Comparison of ENCODE assay signal across 10 cellular contexts in genomic region chr10:50508315-50509051, GRCh38.
A peak's percentile ranks its signal among the peaks of the same experiment; 100 is the strongest.
DNase-seq lines count a peak whose midpoint lies in the region; ATAC-seq and TF ChIP-seq lines count a peak whose summit lies in the region.
"Had no signal": no experiment of that assay in that cellular context is flagged by ENCODE, and none has a peak within 500 bp of the region (broad histone marks: within the 10 kb centered on the region; RNA-seq: fewer than 3 reads in every experiment).

No MANE protein-coding gene starts in this region.

- H3K27ac Mint-ChIP-seq in naive thymus-derived CD4-positive, alpha-beta T cell, result peak overlapping the region in 1 of 9 donors; percentile 35
- H3K27ac Mint-ChIP-seq: activated naive CD4-positive, alpha-beta T cell treated with anti-CD3 and anti-CD28 coated beads, Interleukin-2, amount 50 U/mL, for 24 hours had no signal

- no peak for TF ChIP-seq RAD21 in IMR-90 (IDR thresholded peaks at IDR 0.05; ENCODE audit: low read length)

- no peak for TF ChIP-seq CTCF in IMR-90 (conservative IDR thresholded peaks at IDR 0.05; ENCODE audit: low read depth, low read length)

- H3K9me3 ChIP-seq in IMR-90 (ENCODE audit: control insufficient read depth, insufficient read depth, low read length), result no peaks in the 10 kb centered on the region
- H3K9me3 ChIP-seq in naive thymus-derived CD4-positive, alpha-beta T cell (ENCODE audit: control insufficient read depth in 2 of 3, low read length in 3 of 3), result no peaks in the 10 kb centered on the region

- H3K4me1 Mint-ChIP-seq in naive thymus-derived CD4-positive, alpha-beta T cell, result peaks cover 31 to 76% (median 68%) of the 10 kb centered on the region in 7 donors

- H3K23ac ChIP-seq in IMR-90 (ENCODE audit: low read depth, low read length), result 0 out of 2 replicates have a peak overlapping the region, but pooled peaks have one; percentile 39

- no peaks in the 10 kb centered on the region for H3K9me3 Mint-ChIP-seq in naive thymus-derived CD4-positive, alpha-beta T cell
- H3K9me3 Mint-ChIP-seq: activated naive CD4-positive, alpha-beta T cell treated with anti-CD3 and anti-CD28 coated beads, Interleukin-2, amount 50 U/mL, for 24 hours had no signal

- in situ Hi-C loops in IMR-90 (cut with MboI; ENCODE audit: low sequenced_read_pairs), result no loop called here

- H3K36me3 Mint-ChIP-seq in naive thymus-derived CD4-positive, alpha-beta T cell, result peaks cover 0 to 24% (median 7%) of the 10 kb centered on the region in 5 donors

- POLR2A ChIA-PET in IMR-90 (lab: Charles Lee; ENCODE audit: unreplicated experiment), result no interaction called here
- POLR2A ChIA-PET in naive thymus-derived CD4-positive, alpha-beta T cell (lab: Charles Lee), result no interaction called here

- H4K5ac ChIP-seq in IMR-90 (ENCODE audit: low read depth, low read length), result no peak overlapping the region

- H2BK15ac ChIP-seq in IMR-90 (ENCODE audit: low read depth, low read length), result no peak overlapping the region

- CTCF ChIA-PET in IMR-90 (lab: Yijun Ruan, JAX), result no interaction called here
- CTCF ChIA-PET in naive thymus-derived CD4-positive, alpha-beta T cell (lab: Charles Lee), result no interaction called here

- H3K4ac ChIP-seq in IMR-90 (ENCODE audit: low read depth, low read length), result no peak overlapping the region

- no peak overlapping the region for H3K56ac ChIP-seq in IMR-90 (ENCODE audit: extremely low read depth, insufficient read depth, low read length)

- H3K36me3 ChIP-seq in IMR-90 (ENCODE audit: control insufficient read depth, insufficient read depth, low read length), result no peaks in the 10 kb centered on the region
- H3K36me3 ChIP-seq in naive thymus-derived CD4-positive, alpha-beta T cell (ENCODE audit: control insufficient read depth in 2 of 3, insufficient read depth in 3 of 3, low read length in 3 of 3), result no peaks in the 10 kb centered on the region

- no peak overlapping the region for H2AFZ ChIP-seq in IMR-90 (replicated peaks; ENCODE audit: low read length, poor library complexity)

- no peak overlapping the region for H3K4me2 ChIP-seq in IMR-90 (ENCODE audit: low read depth, low read length)

- H3K18ac ChIP-seq in IMR-90 (ENCODE audit: low read depth, low read length), result no peak overlapping the region

- no peak overlapping the region for H2AK5ac ChIP-seq in IMR-90 (ENCODE audit: low read depth, low read length)

- ATAC-seq in GM18858 (IDR thresholded peaks at IDR 0.05; ENCODE audit: unreplicated experiment), result peak; percentile 62
- peak; percentile 60 for ATAC-seq in GM21576 (IDR thresholded peaks at IDR 0.05; ENCODE audit: unreplicated experiment)
- ATAC-seq in IMR-90 (ENCODE audit: low read depth), result no peak
- peak; percentile 49 for ATAC-seq in naive thymus-derived CD4-positive, alpha-beta T cell

- 83% methylated on average over 2 of the region's 5 CpGs; no CpG with 5 or more reads in 1 of the 2 experiments for WGBS in IMR-90 (ENCODE audit: extremely low coverage in 2 of 2, insufficient read length in 1 of 2), 2 experiments

- peaks cover 8 to 31% of the 10 kb centered on the region in 2 experiments; a peak in 3 of 4 replicates for H3K79me1 ChIP-seq in IMR-90 (ENCODE audit: low read depth in 1 of 2, low read length in 2 of 2)

- H3K9me1 ChIP-seq in IMR-90 (ENCODE audit: insufficient read depth, low read length), result peaks cover 14% of the 10 kb centered on the region

- dilution Hi-C loops in IMR-90 (cut with HindIII; ENCODE audit: low sequenced_read_pairs, unreplicated experiment), result no loop called here

- no TSS peak for BruUV-seq in IMR-90 (replicated peaks; lab: Mats Ljungman, UMichigan)

- no peak overlapping the region for H2BK20ac ChIP-seq in IMR-90 (ENCODE audit: low read depth, low read length)

- H3K27me3 Mint-ChIP-seq in naive thymus-derived CD4-positive, alpha-beta T cell, result no peaks in the 10 kb centered on the region
- H3K27me3 Mint-ChIP-seq: activated naive CD4-positive, alpha-beta T cell treated with anti-CD3 and anti-CD28 coated beads, Interleukin-2, amount 50 U/mL, for 24 hours had no signal

- H3K4me3 Mint-ChIP-seq in naive thymus-derived CD4-positive, alpha-beta T cell, result no peak overlapping the region
- H3K4me3 Mint-ChIP-seq: activated naive CD4-positive, alpha-beta T cell treated with anti-CD3 and anti-CD28 coated beads, Interleukin-2, amount 50 U/mL, for 24 hours had no signal

- H2BK5ac ChIP-seq in IMR-90 (ENCODE audit: low read depth, low read length, poor library complexity, severe bottlenecking), result no peak overlapping the region

- H3K14ac ChIP-seq in IMR-90 (replicated peaks; ENCODE audit: low read depth, low read length), result no peak overlapping the region

- DNase-seq in IMR-90, result no peak
- DNase-seq in naive thymus-derived CD4-positive, alpha-beta T cell, result peak in 1 of 9 donors; percentile 29
- DNase-seq in Kasumi-1 (lab: John Stamatoyannopoulos, UW), result no peak
- DNase-seq in cerebellum (ENCODE audit: low spot score), result no peak
- DNase-seq in KG1 (lab: John Stamatoyannopoulos, UW), result no peak
- DNase-seq in GDM1 (lab: John Stamatoyannopoulos, UW), result no peak
- DNase-seq: mesendoderm had no signal

- H2AK9ac ChIP-seq in IMR-90 (replicated peaks; ENCODE audit: low read depth, low read length, poor library complexity), result no peak overlapping the region

- no peak overlapping the region for H3K9ac ChIP-seq in IMR-90 (ENCODE audit: low read depth, low read length)

- no peaks in the 10 kb centered on the region for H3K27me3 ChIP-seq in IMR-90 (ENCODE audit: control insufficient read depth, insufficient read depth, low read length)
- H3K27me3 ChIP-seq in naive thymus-derived CD4-positive, alpha-beta T cell (ENCODE audit: control insufficient read depth in 2 of 2, insufficient read depth in 2 of 2, low read length in 2 of 2), result no peaks in the 10 kb centered on the region

- peaks cover 12% of the 10 kb centered on the region for H3K4me1 ChIP-seq in IMR-90 (ENCODE audit: control insufficient read depth, insufficient read depth, low read length)
- peaks cover 9 to 45% of the 10 kb centered on the region in 2 donors for H3K4me1 ChIP-seq in naive thymus-derived CD4-positive, alpha-beta T cell (ENCODE audit: control insufficient read depth in 2 of 2, insufficient read depth in 2 of 2, low read length in 2 of 2)

- H3K27ac ChIP-seq in IMR-90 (ENCODE audit: insufficient read depth, low read length), result no peak overlapping the region
- H3K27ac ChIP-seq in naive thymus-derived CD4-positive, alpha-beta T cell (ENCODE audit: low read depth, low read length), result no peak overlapping the region

- no peak overlapping the region for H4K91ac ChIP-seq in IMR-90 (ENCODE audit: insufficient read depth, low read depth, low read length)

- no peak for TF ChIP-seq POLR2A in IMR-90 (IDR thresholded peaks at IDR 0.05; ENCODE audit: low read depth, low read length)

- intact Hi-C loops in IMR-90 (cut with micrococcal nuclease), result no loop called here
- intact Hi-C loops in naive thymus-derived CD4-positive, alpha-beta T cell (cut with micrococcal nuclease), result loop anchor here in 1 of 2 donors (5.0 kb wide), 1 partner anchor 34 kb away; no protein-coding TSS in a partner anchor

- no peak overlapping the region for H4K8ac ChIP-seq in IMR-90 (ENCODE audit: low read depth in 2 of 2, low read length in 2 of 2)

- no peak overlapping the region for H2BK120ac ChIP-seq in IMR-90 (ENCODE audit: low read depth, low read length)

- H3K4me3 ChIP-seq in IMR-90 (ENCODE audit: insufficient read depth, low read depth, low read length), result no peak overlapping the region
- H3K4me3 ChIP-seq in naive thymus-derived CD4-positive, alpha-beta T cell (ENCODE audit: low read length), result no peak overlapping the region

- H4K20me1 ChIP-seq in IMR-90 (ENCODE audit: insufficient read depth, low read length), result peaks cover 11% of the 10 kb centered on the region

TF ChIP-seq in IMR-90, 13 proteins besides CTCF, POLR2A, EP300 and RAD21:
- TF ChIP-seq CHD1 (IDR thresholded peaks at IDR 0.05; ENCODE audit: low read depth, low read length), result no peak
- no peak for TF ChIP-seq MXI1 (IDR thresholded peaks at IDR 0.05; ENCODE audit: borderline replicate concordance, low read depth, low read length)
- no peak for TF ChIP-seq RFX5 (IDR thresholded peaks at IDR 0.05; ENCODE audit: low read depth, low read length)
- no peak for TF ChIP-seq RCOR1 (IDR thresholded peaks at IDR 0.05; ENCODE audit: insufficient replicate concordance, low read length)
- no peak for TF ChIP-seq SMC3 (IDR thresholded peaks at IDR 0.05; ENCODE audit: low read depth, low read length)
- TF ChIP-seq CEBPB (IDR thresholded peaks at IDR 0.05; ENCODE audit: low read depth, low read length), result no peak
- TF ChIP-seq MAFK (IDR thresholded peaks at IDR 0.05; ENCODE audit: low read depth, low read length), result no peak
- TF ChIP-seq USF2 (IDR thresholded peaks at IDR 0.05; ENCODE audit: low read depth, low read length), result no peak
- no peak for TF ChIP-seq ELK1 (IDR thresholded peaks at IDR 0.05; ENCODE audit: borderline replicate concordance, low read depth, low read length)
- no peak for TF ChIP-seq FOS (IDR thresholded peaks at IDR 0.05; ENCODE audit: low read depth, low read length)
- no peak for TF ChIP-seq BHLHE40 (IDR thresholded peaks at IDR 0.05; ENCODE audit: low read depth, low read length)
- no peak for TF ChIP-seq NFE2L2 (IDR thresholded peaks at IDR 0.05; ENCODE audit: low read depth, low read length)
